Comparison of ENCODE assay signal across 9 cellular contexts in genomic region chr5:66174338-66174737, GRCh38. TPM values are rescaled to one million over a fixed set of nuclear protein-coding genes. Genes with fewer than 3 reads are reported as not detected.
DNase-seq lines count a peak whose midpoint lies in the region; ATAC-seq and TF ChIP-seq lines count a peak whose summit lies in the region.
"Had no signal": no experiment of that assay in that cellular context is flagged by ENCODE, and none has a peak within 500 bp of the region (broad histone marks: within the 10 kb centered on the region; RNA-seq: fewer than 3 reads in every experiment).

No MANE protein-coding gene starts in this region.

- H3K36me3 ChIP-seq in left ventricle myocardium inferior: peaks cover 73% of the 10 kb centered on the region

- H3K27ac Mint-ChIP-seq in type B pancreatic cell: no peak overlapping the region
- H3K27ac Mint-ChIP-seq: activated T-helper 17 cell treated with anti-CD3 and anti-CD28 coated beads, Interleukin-2, amount 50 U/mL, for 72 hours had no signal

- intact Hi-C loops in left ventricle myocardium inferior (cut with micrococcal nuclease) (loop anchor here (10.0 kb wide), 1 partner anchor 580 kb away; no protein-coding TSS in a partner anchor), Right ventricle myocardium superior (cut with DNase I) (no loop called here)

- ATAC-seq in Right ventricle myocardium superior (ENCODE audit: poor library complexity) (no peak), HG02981 (IDR thresholded peaks at IDR 0.05; ENCODE audit: unreplicated experiment) (no peak)
- ATAC-seq: activated T-helper 17 cell treated with anti-CD3 and anti-CD28 coated beads, Interleukin-2, amount 50 U/mL, for 72 hours had no signal

- H3K4me1 ChIP-seq in left ventricle myocardium inferior: peaks cover 23% of the 10 kb centered on the region

- no peak overlapping the region for H3K27ac ChIP-seq in left ventricle myocardium inferior (replicated peaks)

- H3K4me3 Mint-ChIP-seq in type B pancreatic cell: no peak overlapping the region
- H3K4me3 Mint-ChIP-seq: activated T-helper 17 cell treated with anti-CD3 and anti-CD28 coated beads, Interleukin-2, amount 50 U/mL, for 72 hours had no signal

- no peaks in the 10 kb centered on the region for H3K27me3 Mint-ChIP-seq in type B pancreatic cell
- H3K27me3 Mint-ChIP-seq: activated T-helper 17 cell treated with anti-CD3 and anti-CD28 coated beads, Interleukin-2, amount 50 U/mL, for 72 hours had no signal

- H3K4me3 ChIP-seq in left ventricle myocardium inferior: no peak overlapping the region
- H3K4me3 ChIP-seq in foreskin fibroblast (ENCODE audit: low read depth in 1 of 2, low read length in 2 of 2): no peak overlapping the region

- TF ChIP-seq CTCF in left ventricle myocardium inferior (IDR thresholded peaks at IDR 0.05; ENCODE audit: borderline replicate concordance) (peak; percentile 54), foreskin fibroblast (IDR thresholded peaks at IDR 0.05; ENCODE audit: low read depth, low read length) (peak; percentile 27), type B pancreatic cell (conservative IDR thresholded peaks at IDR 0.05) (peak; percentile 67)

- H3K4me1 Mint-ChIP-seq in type B pancreatic cell (ENCODE audit: unreplicated experiment): no peaks in the 10 kb centered on the region

- DNase-seq in left ventricle myocardium inferior: no peak
- DNase-seq in Right ventricle myocardium superior: no peak
- peak; percentile 16 for DNase-seq in RPMI8226
- DNase-seq in foreskin fibroblast: peak in 1 of 2 donors; percentile 31
- DNase-seq in type B pancreatic cell (ENCODE audit: extremely low spot score, unreplicated experiment): no peak
- no peak for DNase-seq in cortex of kidney (lab: John Stamatoyannopoulos, UW)
- no peak for DNase-seq in NCI-H1436 (lab: John Stamatoyannopoulos, UW)

- no peaks in the 10 kb centered on the region for H3K27me3 ChIP-seq in left ventricle myocardium inferior (ENCODE audit: low read depth)

- no peaks in the 10 kb centered on the region for H3K9me3 ChIP-seq in left ventricle myocardium inferior (replicated peaks)

- H3K36me3 Mint-ChIP-seq in type B pancreatic cell: peaks cover 41% of the 10 kb centered on the region

- H3K9me3 Mint-ChIP-seq in type B pancreatic cell: no peaks in the 10 kb centered on the region
- H3K9me3 Mint-ChIP-seq: activated T-helper 17 cell treated with anti-CD3 and anti-CD28 coated beads, Interleukin-2, amount 50 U/mL, for 72 hours had no signal

RNA-seq across cellular contexts. Expression of gene SREK1, which starts 30.2 kb away (rescaled TPM):
- 33.5 TPM for total RNA-seq in left ventricle myocardium inferior
- total RNA-seq in Right ventricle myocardium superior: 27.0 TPM
- total RNA-seq in type B pancreatic cell (ENCODE audit: low replicate concordance): 60.7 and 81.1 TPM in 2 replicates
